Comparison of ENCODE assay signal across 1 cellular context in the genomic region with DNA sequence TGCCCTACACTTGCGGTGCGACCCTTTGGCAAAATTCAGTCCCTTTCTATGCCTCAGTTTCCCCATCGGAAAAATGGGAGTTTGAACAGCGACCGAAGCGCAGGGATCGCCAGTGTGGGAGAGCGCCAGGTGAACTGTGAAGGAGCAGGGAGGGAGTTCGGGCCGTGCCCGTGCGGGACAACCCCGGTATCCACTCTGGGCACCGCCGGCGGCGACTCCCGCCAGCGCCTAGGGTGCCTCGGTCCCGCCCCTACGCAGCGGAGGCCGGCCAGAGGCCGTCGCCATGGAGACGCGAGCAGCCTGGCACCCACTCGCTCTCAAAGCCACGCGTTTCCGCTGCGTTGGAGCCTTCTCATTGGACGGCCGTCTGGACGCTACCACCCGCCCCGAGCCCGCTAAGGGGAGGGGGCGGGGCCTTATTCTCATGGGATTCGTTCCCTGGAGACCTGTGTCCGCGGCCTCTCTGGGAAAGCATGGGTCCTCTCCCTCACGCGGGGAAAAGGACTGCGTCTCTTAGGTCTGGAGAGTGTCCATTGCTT.
TF ChIP-seq lines count a peak whose summit lies in the region.

No MANE protein-coding gene starts in this region.

TF ChIP-seq in K562, 482 proteins besides CTCF, POLR2A, EP300 and RAD21 (continued from another document and continues in another):
- TF ChIP-seq, protein P1, sequence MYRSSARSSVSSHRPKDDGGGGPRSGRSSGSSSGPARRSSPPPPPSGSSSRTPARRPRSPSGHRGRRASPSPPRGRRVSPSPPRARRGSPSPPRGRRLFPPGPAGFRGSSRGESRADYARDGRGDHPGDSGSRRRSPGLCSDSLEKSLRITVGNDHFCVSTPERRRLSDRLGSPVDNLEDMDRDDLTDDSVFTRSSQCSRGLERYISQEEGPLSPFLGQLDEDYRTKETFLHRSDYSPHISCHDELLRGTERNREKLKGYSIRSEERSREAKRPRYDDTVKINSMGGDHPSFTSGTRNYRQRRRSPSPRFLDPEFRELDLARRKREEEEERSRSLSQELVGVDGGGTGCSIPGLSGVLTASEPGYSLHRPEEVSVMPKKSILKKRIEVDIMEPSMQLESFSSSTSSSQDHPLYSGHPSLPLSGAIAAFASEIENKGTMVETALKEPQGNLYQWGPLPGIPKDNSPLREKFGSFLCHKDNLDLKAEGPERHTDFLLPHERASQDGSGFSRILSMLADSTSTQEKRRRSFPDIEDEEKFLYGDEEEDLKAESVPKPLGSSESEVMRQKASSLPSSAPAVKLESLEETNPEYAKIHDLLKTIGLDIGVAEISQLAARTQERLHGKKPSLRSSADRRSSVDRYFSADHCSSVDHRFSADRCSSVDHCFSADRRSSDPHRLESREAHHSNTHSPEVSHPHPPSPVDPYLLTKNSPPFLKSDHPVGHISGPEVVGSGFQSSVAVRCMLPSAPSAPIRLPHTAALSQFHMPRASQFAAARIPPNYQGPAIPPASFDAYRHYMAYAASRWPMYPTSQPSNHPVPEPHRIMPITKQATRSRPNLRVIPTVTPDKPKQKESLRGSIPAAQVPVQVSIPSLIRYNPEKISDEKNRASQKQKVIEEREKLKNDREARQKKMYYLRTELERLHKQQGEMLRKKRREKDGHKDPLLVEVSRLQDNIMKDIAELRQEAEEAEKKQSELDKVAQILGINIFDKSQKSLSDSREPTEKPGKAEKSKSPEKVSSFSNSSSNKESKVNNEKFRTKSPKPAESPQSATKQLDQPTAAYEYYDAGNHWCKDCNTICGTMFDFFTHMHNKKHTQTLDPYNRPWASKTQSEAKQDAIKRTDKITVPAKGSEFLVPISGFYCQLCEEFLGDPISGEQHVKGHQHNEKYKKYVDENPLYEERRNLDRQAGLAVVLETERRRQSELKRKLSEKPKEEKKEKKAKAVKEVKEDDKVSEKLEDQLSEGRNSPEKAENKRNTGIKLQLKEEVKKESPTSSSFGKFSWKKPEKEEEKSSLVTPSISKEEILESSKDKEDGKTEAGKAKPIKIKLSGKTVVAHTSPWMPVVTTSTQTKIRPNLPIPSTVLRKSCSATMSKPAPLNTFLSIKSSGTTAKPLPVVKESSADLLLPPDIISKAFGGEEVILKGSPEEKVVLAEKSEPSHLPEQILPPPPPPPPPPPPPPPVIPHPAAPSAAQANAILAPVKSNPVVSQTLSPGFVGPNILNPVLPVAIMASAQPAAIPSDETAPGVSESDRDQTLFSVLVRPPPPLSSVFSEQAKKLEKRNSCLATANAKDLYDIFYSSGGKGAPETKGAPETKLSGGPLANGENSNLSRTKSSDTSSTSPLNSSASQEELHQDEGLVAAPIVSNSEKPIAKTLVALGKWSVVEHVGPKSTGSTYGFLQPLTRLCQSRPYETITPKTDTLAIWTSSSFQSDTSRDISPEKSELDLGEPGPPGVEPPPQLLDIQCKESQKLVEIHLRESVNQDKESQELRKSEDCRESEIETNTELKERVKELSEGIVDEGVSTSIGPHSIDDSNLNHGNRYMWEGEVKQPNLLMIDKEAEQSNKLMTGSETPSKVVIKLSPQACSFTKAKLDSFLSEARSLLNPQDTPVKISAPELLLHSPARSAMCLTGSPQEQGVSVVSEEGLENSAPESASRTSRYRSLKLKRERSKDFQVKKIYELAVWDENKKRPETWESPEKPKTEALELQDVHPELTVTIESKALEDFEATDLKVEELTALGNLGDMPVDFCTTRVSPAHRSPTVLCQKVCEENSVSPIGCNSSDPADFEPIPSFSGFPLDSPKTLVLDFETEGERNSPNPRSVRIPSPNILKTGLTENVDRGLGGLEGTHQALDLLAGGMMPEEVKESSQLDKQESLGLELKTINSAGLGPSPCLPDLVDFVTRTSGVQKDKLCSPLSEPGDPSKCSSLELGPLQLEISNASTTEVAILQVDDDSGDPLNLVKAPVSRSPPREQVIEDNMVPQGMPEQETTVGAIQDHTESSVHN (IDR thresholded peaks at IDR 0.05; ENCODE audit: borderline replicate concordance in 1 of 2, low read depth in 1 of 2) = no peak
- TF ChIP-seq ZBED1 (IDR thresholded peaks at IDR 0.05) (no peak), NCOA6 (IDR thresholded peaks at IDR 0.05) (no peak), ZNF3 (CRISPR knock-in tag; IDR thresholded peaks at IDR 0.05) (no peak), ETS2 (tag; IDR thresholded peaks at IDR 0.05; ENCODE audit: borderline replicate concordance, poor library complexity, severe bottlenecking) (no peak), ZNF140 (CRISPR knock-in tag; IDR thresholded peaks at IDR 0.05) (no peak), TCF7 (IDR thresholded peaks at IDR 0.05; ENCODE audit: borderline replicate concordance) (no peak), SMAD2 (IDR thresholded peaks at IDR 0.05; ENCODE audit: low read depth, low read length) (no peak), ELF2 (CRISPR knock-in tag; IDR thresholded peaks at IDR 0.05) (no peak), ZNF644 (tag; IDR thresholded peaks at IDR 0.05; ENCODE audit: low read depth) (no peak), JUNB (CRISPR knock-in tag; conservative IDR thresholded peaks at IDR 0.05) (no peak), FOXA3 (CRISPR knock-in tag; conservative IDR thresholded peaks at IDR 0.05 in 1 of 2, IDR thresholded peaks at IDR 0.05 in 1 of 2) (no peak), DMBX1 (CRISPR knock-in tag; IDR thresholded peaks at IDR 0.05; ENCODE audit: borderline replicate concordance) (no peak), RHOXF2B (CRISPR knock-in tag; conservative IDR thresholded peaks at IDR 0.05) (no peak), SAFB (IDR thresholded peaks at IDR 0.05; ENCODE audit: borderline replicate concordance, low read depth, low read length) (no peak), HNRNPUL1 (IDR thresholded peaks at IDR 0.05; ENCODE audit: low read length) (no peak), ZNF124 (CRISPR knock-in tag; IDR thresholded peaks at IDR 0.05) (no peak), HIVEP1 (CRISPR knock-in tag; IDR thresholded peaks at IDR 0.05) (no peak), SPI1 (IDR thresholded peaks at IDR 0.05; ENCODE audit: borderline replicate concordance, low read depth, low read length) (no peak), RBFOX2 (IDR thresholded peaks at IDR 0.05; ENCODE audit: low read depth, low read length) (peak; percentile 67), SMAD4 (CRISPR knock-in tag; conservative IDR thresholded peaks at IDR 0.05) (no peak), GABPB1 (CRISPR knock-in tag; IDR thresholded peaks at IDR 0.05) (no peak), ZFP1 (CRISPR knock-in tag; IDR thresholded peaks at IDR 0.05) (no peak)
- TF ChIP-seq, protein P2, sequence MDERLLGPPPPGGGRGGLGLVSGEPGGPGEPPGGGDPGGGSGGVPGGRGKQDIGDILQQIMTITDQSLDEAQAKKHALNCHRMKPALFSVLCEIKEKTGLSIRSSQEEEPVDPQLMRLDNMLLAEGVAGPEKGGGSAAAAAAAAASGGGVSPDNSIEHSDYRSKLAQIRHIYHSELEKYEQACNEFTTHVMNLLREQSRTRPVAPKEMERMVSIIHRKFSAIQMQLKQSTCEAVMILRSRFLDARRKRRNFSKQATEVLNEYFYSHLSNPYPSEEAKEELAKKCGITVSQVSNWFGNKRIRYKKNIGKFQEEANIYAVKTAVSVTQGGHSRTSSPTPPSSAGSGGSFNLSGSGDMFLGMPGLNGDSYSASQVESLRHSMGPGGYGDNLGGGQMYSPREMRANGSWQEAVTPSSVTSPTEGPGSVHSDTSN (CRISPR knock-in tag; IDR thresholded peaks at IDR 0.05; ENCODE audit: low read depth) = no peak
- TF ChIP-seq, protein P2 (tag; conservative IDR thresholded peaks at IDR 0.05; ENCODE audit: low read depth) = no peak
- TF ChIP-seq, protein P3, sequence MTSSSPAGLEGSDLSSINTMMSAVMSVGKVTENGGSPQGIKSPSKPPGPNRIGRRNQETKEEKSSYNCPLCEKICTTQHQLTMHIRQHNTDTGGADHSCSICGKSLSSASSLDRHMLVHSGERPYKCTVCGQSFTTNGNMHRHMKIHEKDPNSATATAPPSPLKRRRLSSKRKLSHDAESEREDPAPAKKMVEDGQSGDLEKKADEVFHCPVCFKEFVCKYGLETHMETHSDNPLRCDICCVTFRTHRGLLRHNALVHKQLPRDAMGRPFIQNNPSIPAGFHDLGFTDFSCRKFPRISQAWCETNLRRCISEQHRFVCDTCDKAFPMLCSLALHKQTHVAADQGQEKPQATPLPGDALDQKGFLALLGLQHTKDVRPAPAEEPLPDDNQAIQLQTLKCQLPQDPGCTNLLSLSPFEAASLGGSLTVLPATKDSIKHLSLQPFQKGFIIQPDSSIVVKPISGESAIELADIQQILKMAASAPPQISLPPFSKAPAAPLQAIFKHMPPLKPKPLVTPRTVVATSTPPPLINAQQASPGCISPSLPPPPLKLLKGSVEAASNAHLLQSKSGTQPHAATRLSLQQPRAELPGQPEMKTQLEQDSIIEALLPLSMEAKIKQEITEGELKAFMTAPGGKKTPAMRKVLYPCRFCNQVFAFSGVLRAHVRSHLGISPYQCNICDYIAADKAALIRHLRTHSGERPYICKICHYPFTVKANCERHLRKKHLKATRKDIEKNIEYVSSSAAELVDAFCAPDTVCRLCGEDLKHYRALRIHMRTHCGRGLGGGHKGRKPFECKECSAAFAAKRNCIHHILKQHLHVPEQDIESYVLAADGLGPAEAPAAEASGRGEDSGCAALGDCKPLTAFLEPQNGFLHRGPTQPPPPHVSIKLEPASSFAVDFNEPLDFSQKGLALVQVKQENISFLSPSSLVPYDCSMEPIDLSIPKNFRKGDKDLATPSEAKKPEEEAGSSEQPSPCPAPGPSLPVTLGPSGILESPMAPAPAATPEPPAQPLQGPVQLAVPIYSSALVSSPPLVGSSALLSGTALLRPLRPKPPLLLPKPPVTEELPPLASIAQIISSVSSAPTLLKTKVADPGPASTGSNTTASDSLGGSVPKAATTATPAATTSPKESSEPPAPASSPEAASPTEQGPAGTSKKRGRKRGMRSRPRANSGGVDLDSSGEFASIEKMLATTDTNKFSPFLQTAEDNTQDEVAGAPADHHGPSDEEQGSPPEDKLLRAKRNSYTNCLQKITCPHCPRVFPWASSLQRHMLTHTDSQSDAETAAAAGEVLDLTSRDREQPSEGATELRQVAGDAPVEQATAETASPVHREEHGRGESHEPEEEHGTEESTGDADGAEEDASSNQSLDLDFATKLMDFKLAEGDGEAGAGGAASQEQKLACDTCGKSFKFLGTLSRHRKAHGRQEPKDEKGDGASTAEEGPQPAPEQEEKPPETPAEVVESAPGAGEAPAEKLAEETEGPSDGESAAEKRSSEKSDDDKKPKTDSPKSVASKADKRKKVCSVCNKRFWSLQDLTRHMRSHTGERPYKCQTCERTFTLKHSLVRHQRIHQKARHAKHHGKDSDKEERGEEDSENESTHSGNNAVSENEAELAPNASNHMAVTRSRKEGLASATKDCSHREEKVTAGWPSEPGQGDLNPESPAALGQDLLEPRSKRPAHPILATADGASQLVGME (CRISPR knock-in tag; IDR thresholded peaks at IDR 0.05) = no peak
- TF ChIP-seq, protein P4, sequence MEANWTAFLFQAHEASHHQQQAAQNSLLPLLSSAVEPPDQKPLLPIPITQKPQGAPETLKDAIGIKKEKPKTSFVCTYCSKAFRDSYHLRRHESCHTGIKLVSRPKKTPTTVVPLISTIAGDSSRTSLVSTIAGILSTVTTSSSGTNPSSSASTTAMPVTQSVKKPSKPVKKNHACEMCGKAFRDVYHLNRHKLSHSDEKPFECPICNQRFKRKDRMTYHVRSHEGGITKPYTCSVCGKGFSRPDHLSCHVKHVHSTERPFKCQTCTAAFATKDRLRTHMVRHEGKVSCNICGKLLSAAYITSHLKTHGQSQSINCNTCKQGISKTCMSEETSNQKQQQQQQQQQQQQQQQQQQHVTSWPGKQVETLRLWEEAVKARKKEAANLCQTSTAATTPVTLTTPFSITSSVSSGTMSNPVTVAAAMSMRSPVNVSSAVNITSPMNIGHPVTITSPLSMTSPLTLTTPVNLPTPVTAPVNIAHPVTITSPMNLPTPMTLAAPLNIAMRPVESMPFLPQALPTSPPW (CRISPR knock-in tag; IDR thresholded peaks at IDR 0.05) = peak; percentile 74; the same call in 1 of the 2 replicates
- TF ChIP-seq, protein P5, sequence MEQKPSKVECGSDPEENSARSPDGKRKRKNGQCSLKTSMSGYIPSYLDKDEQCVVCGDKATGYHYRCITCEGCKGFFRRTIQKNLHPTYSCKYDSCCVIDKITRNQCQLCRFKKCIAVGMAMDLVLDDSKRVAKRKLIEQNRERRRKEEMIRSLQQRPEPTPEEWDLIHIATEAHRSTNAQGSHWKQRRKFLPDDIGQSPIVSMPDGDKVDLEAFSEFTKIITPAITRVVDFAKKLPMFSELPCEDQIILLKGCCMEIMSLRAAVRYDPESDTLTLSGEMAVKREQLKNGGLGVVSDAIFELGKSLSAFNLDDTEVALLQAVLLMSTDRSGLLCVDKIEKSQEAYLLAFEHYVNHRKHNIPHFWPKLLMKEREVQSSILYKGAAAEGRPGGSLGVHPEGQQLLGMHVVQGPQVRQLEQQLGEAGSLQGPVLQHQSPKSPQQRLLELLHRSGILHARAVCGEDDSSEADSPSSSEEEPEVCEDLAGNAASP (IDR thresholded peaks at IDR 0.05) = no peak
- TF ChIP-seq, protein P6, sequence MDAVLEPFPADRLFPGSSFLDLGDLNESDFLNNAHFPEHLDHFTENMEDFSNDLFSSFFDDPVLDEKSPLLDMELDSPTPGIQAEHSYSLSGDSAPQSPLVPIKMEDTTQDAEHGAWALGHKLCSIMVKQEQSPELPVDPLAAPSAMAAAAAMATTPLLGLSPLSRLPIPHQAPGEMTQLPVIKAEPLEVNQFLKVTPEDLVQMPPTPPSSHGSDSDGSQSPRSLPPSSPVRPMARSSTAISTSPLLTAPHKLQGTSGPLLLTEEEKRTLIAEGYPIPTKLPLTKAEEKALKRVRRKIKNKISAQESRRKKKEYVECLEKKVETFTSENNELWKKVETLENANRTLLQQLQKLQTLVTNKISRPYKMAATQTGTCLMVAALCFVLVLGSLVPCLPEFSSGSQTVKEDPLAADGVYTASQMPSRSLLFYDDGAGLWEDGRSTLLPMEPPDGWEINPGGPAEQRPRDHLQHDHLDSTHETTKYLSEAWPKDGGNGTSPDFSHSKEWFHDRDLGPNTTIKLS (IDR thresholded peaks at IDR 0.05; ENCODE audit: borderline replicate concordance, low read depth) = peak; percentile 98
- TF ChIP-seq, protein P7, sequence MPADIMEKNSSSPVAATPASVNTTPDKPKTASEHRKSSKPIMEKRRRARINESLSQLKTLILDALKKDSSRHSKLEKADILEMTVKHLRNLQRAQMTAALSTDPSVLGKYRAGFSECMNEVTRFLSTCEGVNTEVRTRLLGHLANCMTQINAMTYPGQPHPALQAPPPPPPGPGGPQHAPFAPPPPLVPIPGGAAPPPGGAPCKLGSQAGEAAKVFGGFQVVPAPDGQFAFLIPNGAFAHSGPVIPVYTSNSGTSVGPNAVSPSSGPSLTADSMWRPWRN (IDR thresholded peaks at IDR 0.05; ENCODE audit: low read depth) = no peak
- TF ChIP-seq, protein P8, sequence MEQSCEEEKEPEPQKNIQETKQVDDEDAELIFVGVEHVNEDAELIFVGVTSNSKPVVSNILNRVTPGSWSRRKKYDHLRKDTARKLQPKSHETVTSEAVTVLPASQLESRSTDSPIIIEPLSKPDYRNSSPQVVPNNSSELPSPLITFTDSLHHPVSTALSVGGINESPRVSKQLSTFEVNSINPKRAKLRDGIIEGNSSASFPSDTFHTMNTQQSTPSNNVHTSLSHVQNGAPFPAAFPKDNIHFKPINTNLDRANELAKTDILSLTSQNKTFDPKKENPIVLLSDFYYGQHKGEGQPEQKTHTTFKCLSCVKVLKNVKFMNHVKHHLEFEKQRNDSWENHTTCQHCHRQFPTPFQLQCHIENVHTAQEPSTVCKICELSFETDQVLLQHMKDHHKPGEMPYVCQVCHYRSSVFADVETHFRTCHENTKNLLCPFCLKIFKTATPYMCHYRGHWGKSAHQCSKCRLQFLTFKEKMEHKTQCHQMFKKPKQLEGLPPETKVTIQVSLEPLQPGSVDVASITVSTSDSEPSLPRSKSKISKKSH (CRISPR knock-in tag; IDR thresholded peaks at IDR 0.05) = no peak
